Comparison of ENCODE assay signal across 13 cellular contexts in genomic region chr9:20361656-20362570, GRCh38.
DNase-seq lines count a peak whose midpoint lies in the region; ATAC-seq, FAIRE-seq and TF ChIP-seq lines count a peak whose summit lies in the region.
"Had no signal": no experiment of that assay in that cellular context is flagged by ENCODE, and none has a peak within 500 bp of the region (broad histone marks: within the 10 kb centered on the region; RNA-seq: fewer than 3 reads in every experiment).

No MANE protein-coding gene starts in this region.

- DNase-seq in GM12892 (ENCODE audit: insufficient read length) (no peak), T-helper 17 cell (no peak), omental fat pad (ENCODE audit: low spot score) (no peak), SHP77 (lab: John Stamatoyannopoulos, UW) (no peak), T-helper 9 cell (no peak), NCI-H1694 (lab: John Stamatoyannopoulos, UW) (no peak)
- DNase-seq: cortex of kidney, H9, kidney glomerular epithelial cell, NCI-H2081 treated with DMSO at 0.1 percent for 48 hours had no signal

- peak; percentile 50 for FAIRE-seq in GM12892 (lab: Jason Lieb, UNC)

- peaks cover 6% of the 10 kb centered on the region for H3K36me3 Mint-ChIP-seq in T-helper 17 cell (ENCODE audit: low read depth)

- no peak for TF ChIP-seq CTCF in omental fat pad (IDR thresholded peaks at IDR 0.05)

- no peak for TF ChIP-seq POLR2A in GM12892 (IDR thresholded peaks at IDR 0.05; ENCODE audit: low read depth, low read length)

- H3K27me3 Mint-ChIP-seq in T-helper 17 cell = no peaks in the 10 kb centered on the region

- H3K4me3 Mint-ChIP-seq in T-helper 17 cell = peak overlapping the region; percentile 43
- H3K4me3 Mint-ChIP-seq: H9, neural progenitor cell had no signal

- peak; percentile 87 for ATAC-seq in GM19035 (IDR thresholded peaks at IDR 0.05; ENCODE audit: unreplicated experiment)
- ATAC-seq in HG02852 (IDR thresholded peaks at IDR 0.05; ENCODE audit: unreplicated experiment) = peak; percentile 75
- ATAC-seq in T-helper 17 cell = no peak
- ATAC-seq in omental fat pad (ENCODE audit: low FRiP score) = no peak

- no peaks in the 10 kb centered on the region for H3K9me3 ChIP-seq in T-helper 17 cell (ENCODE audit: control insufficient read depth, low read length, poor library complexity, severe bottlenecking)

- H3K4me1 Mint-ChIP-seq in T-helper 17 cell = peaks cover 14% of the 10 kb centered on the region

- peak overlapping the region; percentile 79 for H3K27ac Mint-ChIP-seq in T-helper 17 cell
- H3K27ac Mint-ChIP-seq: H9, neural progenitor cell had no signal

Comparison
In these comparisons a context has a peak if more than half of its experiments do, and no peak if none do; other contexts are left out.
1. ATAC-seq: peak in GM19035 (single experiment) and HG02852 (single experiment); none in T-helper 17 cell (single experiment) and omental fat pad (single experiment).